ENCODE assay signal across 8 cellular contexts in genomic region chr13:76991796-76992547, GRCh38.
DNase-seq lines count a peak whose midpoint lies in the region; ATAC-seq and TF ChIP-seq lines count a peak whose summit lies in the region.

Gene CLN5, plus strand, starts transcription at chr13:76992081. Its CDS starts 18 bp downstream, at chr13:76992099.

- TF ChIP-seq CTCF in HFF-Myc (IDR thresholded peaks at IDR 0.05; ENCODE audit: low read depth, low read length, missing control alignments): no peak

- peaks cover 52% of the 10 kb centered on the region for H3K4me1 Mint-ChIP-seq in activated naive CD4-positive, alpha-beta T cell treated with anti-CD3 and anti-CD28 coated beads, Interleukin-2, amount 50 U/mL, for 24 hours

- no peaks in the 10 kb centered on the region for H3K9me3 Mint-ChIP-seq in activated naive CD4-positive, alpha-beta T cell treated with anti-CD3 and anti-CD28 coated beads, Interleukin-2, amount 50 U/mL, for 24 hours

- H3K27me3 Mint-ChIP-seq in activated naive CD4-positive, alpha-beta T cell treated with anti-CD3 and anti-CD28 coated beads, Interleukin-2, amount 50 U/mL, for 24 hours: no peaks in the 10 kb centered on the region

- peak within 1 kb of the TSS; percentile 97 for H3K27ac Mint-ChIP-seq in activated naive CD4-positive, alpha-beta T cell treated with anti-CD3 and anti-CD28 coated beads, Interleukin-2, amount 50 U/mL, for 24 hours

- peaks cover 5% of the 10 kb centered on the region for H3K36me3 Mint-ChIP-seq in activated naive CD4-positive, alpha-beta T cell treated with anti-CD3 and anti-CD28 coated beads, Interleukin-2, amount 50 U/mL, for 24 hours

- H3K4me3 Mint-ChIP-seq in activated naive CD4-positive, alpha-beta T cell treated with anti-CD3 and anti-CD28 coated beads, Interleukin-2, amount 50 U/mL, for 24 hours: peak within 1 kb of the TSS; percentile 98

- peak; percentile 98 for ATAC-seq in SK-N-SH treated with all-trans-retinoic acid at 6 μM for 48 hours

- DNase-seq in HFF-Myc (ENCODE audit: extremely low read depth, low read depth) (peak; percentile 70), MV-4-11 (lab: John Stamatoyannopoulos, UW) (peak; percentile 90), globus pallidus (ENCODE audit: low spot score) (peak; percentile 89), nucleus accumbens (lab: John Stamatoyannopoulos, UW) (peak; percentile 5 to 95 (median 88)), superior temporal gyrus (ENCODE audit: extremely low spot score) (peak; percentile 93)

- H3K4me3 ChIP-seq in GM08714 (ENCODE audit: low read length) (peak within 1 kb of the TSS; percentile 86), HFF-Myc (replicated peaks; ENCODE audit: low read depth, low read length) (peak within 1 kb of the TSS; percentile 66)

TF ChIP-seq in SK-N-SH treated with all-trans-retinoic acid at 6 μM for 48 hours, 23 proteins besides CTCF, POLR2A, EP300 and RAD21:
- no peak for TF ChIP-seq SNAI2 (CRISPR knock-in tag; IDR thresholded peaks at IDR 0.05)
- TF ChIP-seq CREB5 (CRISPR knock-in tag; IDR thresholded peaks at IDR 0.05; ENCODE audit: low read depth): no peak
- TF ChIP-seq CSDC2 (CRISPR knock-in tag; IDR thresholded peaks at IDR 0.05): no peak
- no peak for TF ChIP-seq GLIS3 (CRISPR knock-in tag; IDR thresholded peaks at IDR 0.05)
- TF ChIP-seq ISL1 (CRISPR knock-in tag; IDR thresholded peaks at IDR 0.05): no peak
- TF ChIP-seq OSR1 (CRISPR knock-in tag; IDR thresholded peaks at IDR 0.05): no peak
- no peak for TF ChIP-seq BACH2 (CRISPR knock-in tag; IDR thresholded peaks at IDR 0.05; ENCODE audit: borderline replicate concordance)
- TF ChIP-seq RARB (CRISPR knock-in tag; IDR thresholded peaks at IDR 0.05): no peak
- no peak for TF ChIP-seq ZNF8 (CRISPR knock-in tag; IDR thresholded peaks at IDR 0.05)
- TF ChIP-seq TOX (CRISPR knock-in tag; IDR thresholded peaks at IDR 0.05; ENCODE audit: borderline replicate concordance): no peak
- TF ChIP-seq ZNF70 (CRISPR knock-in tag; IDR thresholded peaks at IDR 0.05): no peak
- no peak for TF ChIP-seq CSRNP3 (CRISPR knock-in tag; IDR thresholded peaks at IDR 0.05)
- no peak for TF ChIP-seq TSHZ2 (CRISPR knock-in tag; IDR thresholded peaks at IDR 0.05)
- TF ChIP-seq PATZ1 (CRISPR knock-in tag; IDR thresholded peaks at IDR 0.05; ENCODE audit: borderline replicate concordance): no peak
- TF ChIP-seq TCF4 (CRISPR knock-in tag; IDR thresholded peaks at IDR 0.05; ENCODE audit: borderline replicate concordance): no peak
- TF ChIP-seq ZFP3 (CRISPR knock-in tag; IDR thresholded peaks at IDR 0.05): no peak
- TF ChIP-seq PPARA (CRISPR knock-in tag; IDR thresholded peaks at IDR 0.05; ENCODE audit: borderline replicate concordance): no peak
- no peak for TF ChIP-seq ZNF565 (CRISPR knock-in tag; conservative IDR thresholded peaks at IDR 0.05; ENCODE audit: low read depth)
TF ChIP-seq in SK-N-SH treated with all-trans-retinoic acid at 6 μM for 48 hours: peak in this region for 0.

Comparison
In these comparisons a context has a peak if more than half of its experiments do, and no peak if none do; other contexts are left out.
1. Peak in every context shown above with its lines: DNase-seq, ATAC-seq and H3K4me3 ChIP-seq.